In the genomic region with DNA sequence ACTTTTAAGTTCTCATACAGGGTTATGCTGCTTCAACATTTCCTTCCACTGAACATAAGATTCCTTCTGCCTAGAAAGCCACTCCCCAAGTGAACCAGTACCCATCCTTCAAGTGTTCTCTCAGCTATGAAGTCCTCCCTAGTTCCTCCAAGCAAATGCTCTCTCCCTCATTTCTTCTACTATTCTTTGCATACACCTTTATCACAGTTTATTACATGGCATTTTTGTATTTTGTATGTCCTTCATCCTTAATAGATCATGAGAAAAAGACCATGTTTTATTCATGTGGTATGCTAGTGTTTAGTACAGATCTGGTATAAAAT, we compare ENCODE assay signal across 8 cellular contexts. TPM values are rescaled to one million over a fixed set of nuclear protein-coding genes. Genes with fewer than 3 reads are reported as not detected.
DNase-seq lines count a peak whose midpoint lies in the region; ATAC-seq, FAIRE-seq and TF ChIP-seq lines count a peak whose summit lies in the region.

No MANE protein-coding gene starts in this region.

- peaks cover 40% of the 10 kb centered on the region for H3K4me1 Mint-ChIP-seq in osteocyte (ENCODE audit: unreplicated experiment)

- H3K36me3 ChIP-seq in DOHH2 (ENCODE audit: control insufficient read depth, low read length) (peaks cover 69% of the 10 kb centered on the region), KOPT-K1 (ENCODE audit: insufficient read depth, low read length) (peaks cover 30% of the 10 kb centered on the region), pancreas (no peaks in the 10 kb centered on the region)

- TF ChIP-seq CTCF in DOHH2 (IDR thresholded peaks at IDR 0.05; ENCODE audit: low read depth, low read length, poor library complexity, severe bottlenecking) (no peak), coronary artery (IDR thresholded peaks at IDR 0.05) (no peak), osteocyte (IDR thresholded peaks at IDR 0.05) (no peak), pancreas (IDR thresholded peaks at IDR 0.05) (no peak)

- FAIRE-seq in pancreas (lab: Jason Lieb, UNC) = no peak

- no peaks in the 10 kb centered on the region for H3K27me3 Mint-ChIP-seq in osteocyte (ENCODE audit: unreplicated experiment)

- peaks cover 84% of the 10 kb centered on the region for H3K79me2 ChIP-seq in DOHH2 (ENCODE audit: control insufficient read depth, low read length)

- H3K27ac Mint-ChIP-seq in osteocyte (ENCODE audit: unreplicated experiment) = peak overlapping the region; percentile 47

- peaks cover 25% of the 10 kb centered on the region for H4K20me1 ChIP-seq in DOHH2 (ENCODE audit: control insufficient read depth, insufficient read depth, low read depth, low read length)

- H3K4me3 ChIP-seq in DOHH2 (ENCODE audit: low read length) (peak overlapping the region; percentile 81), coronary artery (peak overlapping the region; percentile 83), pancreas (no peak overlapping the region)

- H3K27me3 ChIP-seq in DOHH2 (ENCODE audit: control insufficient read depth, low read length) (no peaks in the 10 kb centered on the region), pancreas (no peaks in the 10 kb centered on the region)

- DNase-seq in coronary artery (ENCODE audit: low spot score) (no peak), osteocyte (ENCODE audit: extremely low spot score, unreplicated experiment) (no peak), pancreas (no peak), substantia nigra (lab: John Stamatoyannopoulos, UW) (no peak)
- DNase-seq in stimulated activated CD4-positive, alpha-beta T cell treated with anti-CD3 and anti-CD28 coated beads, Interleukin-1b, Interleukin-23, amount 100 ng/mL, for 48 hours = no peak

- ATAC-seq in pancreas = no peak
- ATAC-seq in GM19328 (IDR thresholded peaks at IDR 0.05; ENCODE audit: unreplicated experiment) = no peak

- H3K9me3 ChIP-seq in DOHH2 (ENCODE audit: control insufficient read depth, insufficient read depth, low read length) (no peaks in the 10 kb centered on the region), KOPT-K1 (ENCODE audit: insufficient read depth, low read length, poor library complexity, severe bottlenecking) (no peaks in the 10 kb centered on the region), pancreas (no peaks in the 10 kb centered on the region)

- peak overlapping the region; percentile 61 for H3K4me3 Mint-ChIP-seq in osteocyte (ENCODE audit: unreplicated experiment)

- peaks cover 78% of the 10 kb centered on the region for H3K4me1 ChIP-seq in DOHH2 (ENCODE audit: control insufficient read depth, low read length)
- H3K4me1 ChIP-seq in pancreas = peaks cover 5 to 19% (median 19%) of the 10 kb centered on the region in 3 donors

- H3K9me2 ChIP-seq in DOHH2 (replicated peaks; ENCODE audit: control insufficient read depth, low read length) = no peaks in the 10 kb centered on the region

- H3K9me3 Mint-ChIP-seq in osteocyte (ENCODE audit: unreplicated experiment) = no peaks in the 10 kb centered on the region

- intact Hi-C loops in pancreas (cut with DNase I) = no loop called here

- peaks cover 3% of the 10 kb centered on the region for H3K36me3 Mint-ChIP-seq in osteocyte (ENCODE audit: unreplicated experiment)

- H3K4me2 ChIP-seq in DOHH2 (ENCODE audit: low read length) = peak overlapping the region; percentile 85

- peaks cover 29% of the 10 kb centered on the region for H3F3A ChIP-seq in DOHH2 (ENCODE audit: control insufficient read depth, insufficient read depth)

- peak overlapping the region; percentile 88 for H3K27ac ChIP-seq in DOHH2 (ENCODE audit: low read depth, low read length)
- H3K27ac ChIP-seq in KOPT-K1 (ENCODE audit: low read depth, low read length, poor library complexity, severe bottlenecking) = peak overlapping the region; percentile 99
- H3K27ac ChIP-seq in coronary artery = peak overlapping the region; percentile 2 to 98
- no peak overlapping the region for H3K27ac ChIP-seq in pancreas
- H3K27ac ChIP-seq in substantia nigra (ENCODE audit: low read depth, low read length, poor library complexity, severe bottlenecking) = no peak overlapping the region

RNA-seq across cellular contexts. Expression of a gene that starts 1.9 kb away (rescaled TPM):
- total RNA-seq in osteocyte (80.9 and 85.4 TPM in 2 replicates), pancreas (10 to 100 TPM; 23.4 to 44.7 (median 33.5) TPM)
- 10 to 100 TPM; 16.4 to 38.6 TPM for polyA plus RNA-seq in pancreas

Comparison
In these comparisons a context has a peak if more than half of its experiments do, and no peak if none do; other contexts are left out.
1. H3K27ac ChIP-seq: peak in DOHH2 (single experiment), KOPT-K1 (single experiment) and coronary artery (2 of 2); none in pancreas (0 of 4) and substantia nigra (single experiment).
2. H3K4me3 ChIP-seq: peak in DOHH2 (single experiment) and coronary artery (single experiment); none in pancreas (0 of 4).